1 cellular context compared by ENCODE assay signal in the genomic region with DNA sequence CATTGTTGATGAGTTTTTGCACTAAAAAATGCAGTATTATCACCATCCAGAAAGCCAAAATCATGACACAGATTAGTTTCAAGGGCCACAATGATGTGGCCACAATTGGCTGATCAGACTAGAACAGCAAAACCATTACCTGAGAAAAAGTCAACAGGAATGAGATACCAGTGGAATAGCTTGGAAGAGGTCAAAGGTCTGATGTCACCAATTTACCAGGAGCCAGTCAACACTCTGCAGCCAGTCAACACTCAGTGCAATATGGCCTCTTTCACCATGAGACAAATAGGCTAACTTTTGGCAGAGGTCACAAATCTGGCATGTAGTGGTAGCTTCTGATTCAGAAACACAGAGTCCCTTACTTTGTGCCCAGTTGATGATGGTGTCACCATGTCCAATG.
A peak's percentile ranks its signal among the peaks of the same experiment; 100 is the strongest.
TF ChIP-seq lines count a peak whose summit lies in the region.

No MANE protein-coding gene starts in this region.

TF ChIP-seq in HepG2, 621 proteins besides CTCF, POLR2A, EP300 and RAD21 (continued from another document):
- TF ChIP-seq NR2F6 (IDR thresholded peaks at IDR 0.05) (0 out of 2 replicates have a peak, but pooled peaks have one; percentile 33), NR2F6 (CRISPR knock-in tag; IDR thresholded peaks at IDR 0.05) (peak; percentile 41; the same call in 1 of the 2 replicates), RNF2 (conservative IDR thresholded peaks at IDR 0.05; ENCODE audit: low read depth) (no peak), RBAK (CRISPR knock-in tag; IDR thresholded peaks at IDR 0.05) (0 out of 2 replicates have a peak, but pooled peaks have one; percentile 32), JUN (CRISPR knock-in tag; IDR thresholded peaks at IDR 0.05) (no peak)
- TF ChIP-seq, protein P1, sequence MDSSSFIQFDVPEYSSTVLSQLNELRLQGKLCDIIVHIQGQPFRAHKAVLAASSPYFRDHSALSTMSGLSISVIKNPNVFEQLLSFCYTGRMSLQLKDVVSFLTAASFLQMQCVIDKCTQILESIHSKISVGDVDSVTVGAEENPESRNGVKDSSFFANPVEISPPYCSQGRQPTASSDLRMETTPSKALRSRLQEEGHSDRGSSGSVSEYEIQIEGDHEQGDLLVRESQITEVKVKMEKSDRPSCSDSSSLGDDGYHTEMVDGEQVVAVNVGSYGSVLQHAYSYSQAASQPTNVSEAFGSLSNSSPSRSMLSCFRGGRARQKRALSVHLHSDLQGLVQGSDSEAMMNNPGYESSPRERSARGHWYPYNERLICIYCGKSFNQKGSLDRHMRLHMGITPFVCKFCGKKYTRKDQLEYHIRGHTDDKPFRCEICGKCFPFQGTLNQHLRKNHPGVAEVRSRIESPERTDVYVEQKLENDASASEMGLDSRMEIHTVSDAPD (CRISPR knock-in tag; IDR thresholded peaks at IDR 0.05): no peak
